ENCODE assay signal across 9 cellular contexts in the genomic region with DNA sequence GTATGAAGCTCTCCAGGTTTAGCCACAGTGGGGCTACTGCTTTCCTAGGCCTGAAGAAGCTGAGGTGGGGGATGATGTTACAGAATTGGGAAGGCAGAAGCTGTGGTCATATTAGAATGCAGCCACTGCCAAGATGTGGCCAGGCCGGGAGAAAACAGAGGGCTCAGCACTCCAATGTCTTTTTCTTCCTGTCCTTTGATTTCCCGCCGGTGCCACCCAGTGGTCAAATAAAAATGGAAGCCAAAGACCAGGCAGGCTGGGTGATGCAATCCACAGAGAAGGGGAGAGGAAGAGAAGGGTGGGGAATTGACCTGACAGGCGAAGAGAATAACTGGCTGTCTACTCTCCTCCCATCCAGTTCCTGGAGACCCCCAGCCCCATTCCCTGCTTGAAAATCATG.
DNase-seq lines count a peak whose midpoint lies in the region; ATAC-seq and TF ChIP-seq lines count a peak whose summit lies in the region.
"Had no signal": no experiment of that assay in that cellular context is flagged by ENCODE, and none has a peak within 500 bp of the region (broad histone marks: within the 10 kb centered on the region; RNA-seq: fewer than 3 reads in every experiment).

No MANE protein-coding gene starts in this region.

- in situ Hi-C loops in brain microvascular endothelial cell (cut with HindIII; ENCODE audit: low pct_ligation_motif_present, low sequenced_read_pairs) = no loop called here

- no peaks in the 10 kb centered on the region for H3K4me1 ChIP-seq in osteoblast (ENCODE audit: insufficient read depth, low read length)

- no peaks in the 10 kb centered on the region for H3K9me3 ChIP-seq in osteoblast (ENCODE audit: low read depth, low read length)

- H3K9me3 Mint-ChIP-seq in CD14-positive monocyte = no peaks in the 10 kb centered on the region

- H3K4me1 Mint-ChIP-seq in CD14-positive monocyte = peaks cover 5% of the 10 kb centered on the region

- H3K27me3 ChIP-seq in brain microvascular endothelial cell (replicated peaks) (no peaks in the 10 kb centered on the region), osteoblast (ENCODE audit: insufficient read depth, low read length) (no peaks in the 10 kb centered on the region)

- peak; percentile 76 for TF ChIP-seq CTCF in LNCaP clone FGC (IDR thresholded peaks at IDR 0.05; ENCODE audit: control insufficient read depth, extremely low read depth, insufficient read depth)
- peak; percentile 24 for TF ChIP-seq CTCF in brain microvascular endothelial cell (IDR thresholded peaks at IDR 0.05; ENCODE audit: low read depth, low read length, missing control alignments)
- peak; percentile 12 for TF ChIP-seq CTCF in osteoblast (IDR thresholded peaks at IDR 0.05; ENCODE audit: extremely low read depth, low read depth, low read length)
- no peak for TF ChIP-seq CTCF in CD14-positive monocyte (IDR thresholded peaks at IDR 0.05)

- DNase-seq in activated CD4-positive, alpha-beta T cell treated with anti-CD3 and anti-CD28 coated beads for 48 hours = peak; percentile 6
- no peak for DNase-seq in activated CD4-positive, alpha-beta T cell treated with anti-CD3 and anti-CD28 coated beads for 4 hours
- DNase-seq in LNCaP clone FGC (ENCODE audit: low read depth) = no peak
- DNase-seq in brain microvascular endothelial cell = peak; percentile 6
- no peak for DNase-seq in osteoblast (ENCODE audit: insufficient read length, low spot score, missing footprints)
- DNase-seq in CD14-positive monocyte (ENCODE audit: low spot score) = no peak
- no peak for DNase-seq in activated CD8-positive, alpha-beta memory T cell treated with anti-CD3 and anti-CD28 coated beads, Interleukin-2, amount 50 U/mL, for 48 hours

- H3K27me3 Mint-ChIP-seq in CD14-positive monocyte (ENCODE audit: low read depth in 3 of 3) = peaks cover 2 to 15% (median 8%) of the 10 kb centered on the region in 3 donors

- H2AFZ ChIP-seq in osteoblast (ENCODE audit: low read length) = no peak overlapping the region

- H3K79me2 ChIP-seq in osteoblast (ENCODE audit: insufficient read depth, low read length) = no peaks in the 10 kb centered on the region

- H3K27ac Mint-ChIP-seq in CD14-positive monocyte = no peak overlapping the region
- H3K27ac Mint-ChIP-seq: activated T-cell treated with anti-CD3 and anti-CD28 coated beads, Interleukin-2, amount 50 U/mL, for 72 hours had no signal

- H3K4me3 ChIP-seq in LNCaP clone FGC (ENCODE audit: low read depth, low read length) (no peak overlapping the region), brain microvascular endothelial cell (ENCODE audit: low read depth, low read length) (no peak overlapping the region), osteoblast (ENCODE audit: insufficient read depth, low read length) (no peak overlapping the region)

- no peaks in the 10 kb centered on the region for H3K36me3 Mint-ChIP-seq in CD14-positive monocyte

- intact Hi-C loops in CD14-positive monocyte (cut with micrococcal nuclease) = no loop called here

- no peak overlapping the region for H3K27ac ChIP-seq in brain microvascular endothelial cell
- H3K27ac ChIP-seq in osteoblast (ENCODE audit: low read depth, low read length) = no peak overlapping the region

- ATAC-seq in HG03095 (IDR thresholded peaks at IDR 0.05; ENCODE audit: unreplicated experiment) = no peak
- ATAC-seq: activated T-cell treated with anti-CD3 and anti-CD28 coated beads, Interleukin-2, amount 50 U/mL, for 72 hours had no signal

- H3K36me3 ChIP-seq in brain microvascular endothelial cell (replicated peaks) (no peaks in the 10 kb centered on the region), osteoblast (ENCODE audit: insufficient read depth, low read length) (no peaks in the 10 kb centered on the region)

- H3K4me3 Mint-ChIP-seq in CD14-positive monocyte = no peak overlapping the region
- H3K4me3 Mint-ChIP-seq: activated T-cell treated with anti-CD3 and anti-CD28 coated beads, Interleukin-2, amount 50 U/mL, for 72 hours had no signal

- H3K4me2 ChIP-seq in osteoblast (ENCODE audit: insufficient read depth, low read length) = no peak overlapping the region

- H4K20me1 ChIP-seq in osteoblast (ENCODE audit: insufficient read depth, low read length) = no peaks in the 10 kb centered on the region

Comparison
In these comparisons a context has a peak if more than half of its experiments do, and no peak if none do; other contexts are left out.
1. DNase-seq: peak in activated CD4-positive, alpha-beta T cell treated with anti-CD3 and anti-CD28 coated beads for 48 hours (single experiment) and brain microvascular endothelial cell (single experiment); none in activated CD4-positive, alpha-beta T cell treated with anti-CD3 and anti-CD28 coated beads for 4 hours (0 of 2), LNCaP clone FGC (single experiment), osteoblast (single experiment), CD14-positive monocyte (single experiment) and activated CD8-positive, alpha-beta memory T cell treated with anti-CD3 and anti-CD28 coated beads, Interleukin-2, amount 50 U/mL, for 48 hours (single experiment).